ENCODE assay signal across 1 cellular context in genomic region chr14:22980672-22981089, GRCh38.
TF ChIP-seq lines count a peak whose summit lies in the region.

No MANE protein-coding gene starts in this region.

TF ChIP-seq in HepG2, 621 proteins besides CTCF, POLR2A, EP300 and RAD21 (continued from another document):
- TF ChIP-seq ZNF784 (CRISPR knock-in tag; IDR thresholded peaks at IDR 0.05; ENCODE audit: borderline replicate concordance) (no peak; the same call in 1 of the 2 replicates), ZNF839 (CRISPR knock-in tag; IDR thresholded peaks at IDR 0.05; ENCODE audit: borderline replicate concordance) (no peak), ZBTB3 (CRISPR knock-in tag; IDR thresholded peaks at IDR 0.05; ENCODE audit: borderline replicate concordance, low read depth) (0 out of 2 replicates have a peak, but pooled peaks have one; percentile 5), ZNF451 (CRISPR knock-in tag; IDR thresholded peaks at IDR 0.05) (peak; percentile 20; the same call in 1 of the 2 replicates), ZNF83 (CRISPR knock-in tag; IDR thresholded peaks at IDR 0.05; ENCODE audit: borderline replicate concordance) (no peak), ZNF235 (CRISPR knock-in tag; IDR thresholded peaks at IDR 0.05; ENCODE audit: borderline replicate concordance) (no peak), ZNF609 (CRISPR knock-in tag; IDR thresholded peaks at IDR 0.05; ENCODE audit: borderline replicate concordance) (peak; percentile 27; the same call in 1 of the 2 replicates), NCOA5 (CRISPR knock-in tag; IDR thresholded peaks at IDR 0.05) (no peak), KMT2A (CRISPR knock-in tag; IDR thresholded peaks at IDR 0.05) (no peak), ZNF879 (CRISPR knock-in tag; IDR thresholded peaks at IDR 0.05) (no peak), ZNF614 (CRISPR knock-in tag; IDR thresholded peaks at IDR 0.05; ENCODE audit: borderline replicate concordance) (0 out of 2 replicates have a peak, but pooled peaks have one; percentile 14), GFI1 (CRISPR knock-in tag; IDR thresholded peaks at IDR 0.05; ENCODE audit: borderline replicate concordance) (no peak), CHCHD3 (CRISPR knock-in tag; IDR thresholded peaks at IDR 0.05) (no peak; the same call in 1 of the 2 replicates), ZNF552 (CRISPR knock-in tag; IDR thresholded peaks at IDR 0.05; ENCODE audit: borderline replicate concordance) (no peak), KIAA2018 (CRISPR knock-in tag; IDR thresholded peaks at IDR 0.05; ENCODE audit: borderline replicate concordance) (no peak), ZEB1 (IDR thresholded peaks at IDR 0.05; ENCODE audit: insufficient replicate concordance, low read depth) (no peak), ZNF138 (CRISPR knock-in tag; IDR thresholded peaks at IDR 0.05; ENCODE audit: low read depth) (no peak), ZNF629 (CRISPR knock-in tag; conservative IDR thresholded peaks at IDR 0.05) (no peak), ZNF562 (CRISPR knock-in tag; IDR thresholded peaks at IDR 0.05; ENCODE audit: borderline replicate concordance) (no peak), ZSCAN9 (CRISPR knock-in tag; IDR thresholded peaks at IDR 0.05; ENCODE audit: borderline replicate concordance) (peak; percentile 11; the same call in 1 of the 2 replicates), PHF5A (CRISPR knock-in tag; IDR thresholded peaks at IDR 0.05; ENCODE audit: low read depth, unreplicated experiment) (peak; percentile 32), HNRNPK (IDR thresholded peaks at IDR 0.05; ENCODE audit: low read depth, low read length, poor library complexity, severe bottlenecking) (peak; percentile 40)
TF ChIP-seq in HepG2: peak in this region for 114.
